8 cellular contexts compared by ENCODE assay signal in the genomic region with DNA sequence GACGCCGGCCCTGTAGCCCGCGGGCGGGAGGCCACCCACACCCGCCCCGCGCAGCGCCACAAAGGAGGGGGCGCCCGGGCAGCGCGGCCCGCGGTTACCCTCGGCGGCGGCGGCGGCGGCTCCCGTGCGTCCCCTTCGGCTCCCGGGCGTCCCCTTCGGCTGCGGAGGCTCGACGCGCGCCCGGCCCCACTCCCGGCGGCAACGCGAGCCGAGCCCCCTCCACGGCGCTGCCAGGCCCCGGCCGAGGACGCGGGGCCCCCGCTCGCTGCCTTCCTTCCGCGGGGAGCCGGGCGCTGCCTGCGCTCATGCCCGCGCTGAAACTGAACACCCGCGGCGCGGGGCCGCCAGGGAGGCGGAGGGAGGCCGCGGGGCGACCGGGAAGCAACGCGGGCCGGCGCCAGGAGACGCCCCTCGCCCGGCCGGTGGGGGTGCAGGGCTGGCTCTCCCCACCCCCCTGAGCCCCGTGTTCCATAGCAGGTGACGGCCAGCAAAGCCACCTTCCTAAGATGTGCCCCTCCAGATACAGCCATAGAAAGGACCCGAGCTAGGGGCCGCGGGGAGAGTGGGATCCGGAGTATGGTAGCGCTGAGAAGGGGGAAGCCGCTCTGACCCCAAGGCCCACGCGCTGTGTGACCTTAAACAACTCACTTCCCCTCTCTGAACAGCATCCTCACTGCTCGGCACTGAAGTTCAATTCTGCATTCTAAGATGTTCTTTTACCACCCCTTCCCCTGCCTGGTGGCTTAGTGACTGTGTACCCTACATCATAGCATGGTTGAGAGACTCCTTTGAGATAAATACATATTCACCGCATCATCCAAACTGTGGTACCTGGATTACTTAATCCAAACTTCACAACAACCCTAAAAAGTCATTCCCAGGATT. TPM values are rescaled to one million over a fixed set of nuclear protein-coding genes. Genes with fewer than 3 reads are reported as not detected.
DNase-seq lines count a peak whose midpoint lies in the region; ATAC-seq and TF ChIP-seq lines count a peak whose summit lies in the region.

No MANE protein-coding gene starts in this region.

- H3K36me3 ChIP-seq in mucosa of stomach (ENCODE audit: control insufficient read depth, insufficient read depth, low read length) (no peaks in the 10 kb centered on the region), uterus (no peaks in the 10 kb centered on the region)

- ATAC-seq in GM19025 (IDR thresholded peaks at IDR 0.05; ENCODE audit: low read depth, unreplicated experiment) (peak; percentile 6), HG03280 (IDR thresholded peaks at IDR 0.05; ENCODE audit: unreplicated experiment) (peak; percentile 5)

- DNase-seq in AG04450 (ENCODE audit: low read depth, low spot score) (no peak), T-helper 22 cell (ENCODE audit: low read depth) (peak; percentile 41), ecto neural progenitor cell (ENCODE audit: low spot score) (peak; percentile 75), uterus (no peak), epidermal melanocyte (ENCODE audit: insufficient read length, low spot score) (no peak)

- peak overlapping the region; percentile 75 for H3K9ac ChIP-seq in mucosa of stomach (ENCODE audit: low read length)

- peaks cover 28% of the 10 kb centered on the region for H3K4me1 ChIP-seq in mucosa of stomach (ENCODE audit: control insufficient read depth, insufficient read depth, low read length)
- H3K4me1 ChIP-seq in uterus: peaks cover 3 to 8% of the 10 kb centered on the region in 2 donors

- TF ChIP-seq CTCF in AG04450 (IDR thresholded peaks at IDR 0.05; ENCODE audit: low read depth, low read length) (no peak), uterus (IDR thresholded peaks at IDR 0.05) (peak in 1 of 4 experiments; percentile 9)

- H3K9me3 ChIP-seq in AG04450 (ENCODE audit: control insufficient read depth, insufficient read depth, low read length) (no peaks in the 10 kb centered on the region), mucosa of stomach (ENCODE audit: control insufficient read depth, low read length) (no peaks in the 10 kb centered on the region), uterus (no peaks in the 10 kb centered on the region)

- no peak overlapping the region for H3K27ac ChIP-seq in AG04450 (ENCODE audit: low read depth, low read length)
- H3K27ac ChIP-seq in uterus: peak overlapping the region; percentile 90 to 91

- intact Hi-C loops in uterus (cut with DNase I; ENCODE audit: low total_unique reads): no loop called here

- POLR2A ChIA-PET in AG04450 (lab: Yijun Ruan, JAX): interaction anchor here (1.7 to 2.0 kb wide), 2 partner anchors 39 to 42 kb away, joined by 7 to 15 read pairs; no protein-coding TSS in a partner anchor

- H3K4me3 ChIP-seq in AG04450 (ENCODE audit: low read depth, low read length) (peak overlapping the region; percentile 58), mucosa of stomach (ENCODE audit: low read length) (no peak overlapping the region), uterus (peak overlapping the region; percentile 59 to 77)

- CTCF ChIA-PET in AG04450 (lab: Charles Lee): interaction anchor here (1.5 kb wide), 1 partner anchor 14 kb away, joined by 15 read pairs; no protein-coding TSS in a partner anchor

- TF ChIP-seq POLR2A in uterus (IDR thresholded peaks at IDR 0.05): no peak

- H3K27me3 ChIP-seq in AG04450 (ENCODE audit: control insufficient read depth, insufficient read depth, low read length) (no peaks in the 10 kb centered on the region), mucosa of stomach (ENCODE audit: control insufficient read depth, insufficient read depth, low read length) (no peaks in the 10 kb centered on the region), uterus (no peaks in the 10 kb centered on the region)

RNA-seq across cellular contexts. Expression of gene KDM2B, which starts 42.8 kb away (rescaled TPM):
- polyA plus RNA-seq in AG04450 (2011; rRNA removed): 12.9 and 17.3 TPM in 2 replicates
- polyA minus RNA-seq in AG04450 (2011; rRNA and poly(A)+ RNA removed): 32.7 and 39.1 TPM in 2 replicates
- total RNA-seq in uterus: 10 to 100 TPM in 3 of 4 donors, 1 to 10 TPM in 1; 6.1 to 78.0 (median 19.8) TPM

Comparison
In these comparisons a context has a peak if more than half of its experiments do, and no peak if none do; other contexts are left out.
1. DNase-seq: peak in T-helper 22 cell (single experiment) and ecto neural progenitor cell (single experiment); none in AG04450 (single experiment), uterus (0 of 2) and epidermal melanocyte (single experiment).